ENCODE assay signal across 1 cellular context in genomic region chr6:24494726-24495515, GRCh38.
TF ChIP-seq lines count a peak whose summit lies in the region.

TSS of gene ALDH5A1 (plus strand) at chr6:24494969. CDS start at chr6:24494997, 28 bp downstream.

TF ChIP-seq in HepG2, 621 proteins besides CTCF, POLR2A, EP300 and RAD21 (continued from another document and continues in another):
- TF ChIP-seq MXD1 (CRISPR knock-in tag; IDR thresholded peaks at IDR 0.05) (no peak; the same call in 1 of the 2 replicates), ATRX (CRISPR knock-in tag; IDR thresholded peaks at IDR 0.05; ENCODE audit: borderline replicate concordance) (no peak), ZC3H4 (CRISPR knock-in tag; IDR thresholded peaks at IDR 0.05; ENCODE audit: borderline replicate concordance) (no peak), ZNF460 (CRISPR knock-in tag; IDR thresholded peaks at IDR 0.05; ENCODE audit: borderline replicate concordance) (no peak; the same call in 1 of the 2 replicates), ARID4A (CRISPR knock-in tag; IDR thresholded peaks at IDR 0.05; ENCODE audit: borderline replicate concordance) (peak; percentile 75; the same call in 1 of the 2 replicates), ZNF367 (CRISPR knock-in tag; IDR thresholded peaks at IDR 0.05; ENCODE audit: borderline replicate concordance) (peak; percentile 47; the same call in 1 of the 2 replicates), REST (IDR thresholded peaks at IDR 0.05; ENCODE audit: borderline replicate concordance in 1 of 2, low read depth in 1 of 2, low read length in 2 of 2) (no peak), HDAC6 (IDR thresholded peaks at IDR 0.05; ENCODE audit: low read depth, low read length) (0 out of 2 replicates have a peak, but pooled peaks have one; percentile 46), MIER3 (CRISPR knock-in tag; IDR thresholded peaks at IDR 0.05; ENCODE audit: borderline replicate concordance) (peak; percentile 59; the same call in 1 of the 2 replicates), ZNF235 (CRISPR knock-in tag; IDR thresholded peaks at IDR 0.05; ENCODE audit: borderline replicate concordance) (no peak; the same call in 1 of the 2 replicates), IKZF1 (IDR thresholded peaks at IDR 0.05) (no peak), USF2 (IDR thresholded peaks at IDR 0.05; ENCODE audit: low read depth, low read length) (no peak), USF2 (CRISPR knock-in tag; IDR thresholded peaks at IDR 0.05; ENCODE audit: borderline replicate concordance) (no peak), GLI4 (CRISPR knock-in tag; IDR thresholded peaks at IDR 0.05; ENCODE audit: borderline replicate concordance) (no peak), SNAPC2 (CRISPR knock-in tag; IDR thresholded peaks at IDR 0.05) (no peak), ZNF362 (CRISPR knock-in tag; IDR thresholded peaks at IDR 0.05; ENCODE audit: borderline replicate concordance) (no peak), RXRB (CRISPR knock-in tag; IDR thresholded peaks at IDR 0.05; ENCODE audit: borderline replicate concordance) (peak; percentile 65; the same call in 1 of the 2 replicates), ZNF225 (CRISPR knock-in tag; IDR thresholded peaks at IDR 0.05) (peak; percentile 65), ZFP82 (CRISPR knock-in tag; IDR thresholded peaks at IDR 0.05; ENCODE audit: borderline replicate concordance) (peak; percentile 81; the same call in 1 of the 2 replicates), TRIM22 (IDR thresholded peaks at IDR 0.05) (no peak), ZFP36 (IDR thresholded peaks at IDR 0.05; ENCODE audit: borderline replicate concordance, low read depth, low read length, partially characterized antibody) (no peak), HMGA1 (CRISPR knock-in tag; conservative IDR thresholded peaks at IDR 0.05) (no peak), TBL1XR1 (IDR thresholded peaks at IDR 0.05; ENCODE audit: borderline replicate concordance, low read length, partially characterized antibody) (no peak), SUZ12 (IDR thresholded peaks at IDR 0.05; ENCODE audit: low read depth, low read length) (no peak), ZNF333 (CRISPR knock-in tag; IDR thresholded peaks at IDR 0.05; ENCODE audit: borderline replicate concordance) (no peak; the same call in 1 of the 2 replicates), ZNF766 (CRISPR knock-in tag; IDR thresholded peaks at IDR 0.05; ENCODE audit: borderline replicate concordance) (peak; percentile 79; the same call in 1 of the 2 replicates), SMAD1 (CRISPR knock-in tag; IDR thresholded peaks at IDR 0.05; ENCODE audit: borderline replicate concordance, low read depth) (no peak), ZNF724P (CRISPR knock-in tag; IDR thresholded peaks at IDR 0.05; ENCODE audit: borderline replicate concordance) (0 out of 2 replicates have a peak, but pooled peaks have one; percentile 22), ZNF468 (CRISPR knock-in tag; IDR thresholded peaks at IDR 0.05) (peak; percentile 55; the same call in 1 of the 2 replicates), ZNF652 (CRISPR knock-in tag; IDR thresholded peaks at IDR 0.05; ENCODE audit: borderline replicate concordance, low read depth) (no peak), ZBTB40 (IDR thresholded peaks at IDR 0.05) (no peak), ZBTB40 (CRISPR knock-in tag; IDR thresholded peaks at IDR 0.05) (no peak; the same call in 1 of the 2 replicates)
